1 cellular context compared by ENCODE assay signal in genomic region chr12:98401427-98401826, GRCh38.
TF ChIP-seq lines count a peak whose summit lies in the region.

No MANE protein-coding gene starts in this region.

TF ChIP-seq in GM23338, 12 proteins besides CTCF, POLR2A, EP300 and RAD21 (continued from another document):
- no peak for TF ChIP-seq ZNF462 (CRISPR knock-in tag; IDR thresholded peaks at IDR 0.05)
- TF ChIP-seq ETS1 (IDR thresholded peaks at IDR 0.05): no peak
- no peak for TF ChIP-seq EZH2 (IDR thresholded peaks at IDR 0.05; ENCODE audit: low read depth, unreplicated experiment)
- no peak for TF ChIP-seq NANOG (IDR thresholded peaks at IDR 0.05; ENCODE audit: borderline replicate concordance)
- no peak for TF ChIP-seq ZNF331 (CRISPR knock-in tag; IDR thresholded peaks at IDR 0.05; ENCODE audit: low read depth)
- no peak for TF ChIP-seq CREB1 (CRISPR knock-in tag; IDR thresholded peaks at IDR 0.05; ENCODE audit: low read depth)
- no peak for TF ChIP-seq STAT1 (IDR thresholded peaks at IDR 0.05; ENCODE audit: unreplicated experiment)
- TF ChIP-seq ZNF114 (CRISPR knock-in tag; IDR thresholded peaks at IDR 0.05): no peak
- TF ChIP-seq POLR2AphosphoS5 (IDR thresholded peaks at IDR 0.05; ENCODE audit: low read depth): no peak
- TF ChIP-seq EZH2phosphoT487 (IDR thresholded peaks at IDR 0.05; ENCODE audit: unreplicated experiment): no peak
